ENCODE assay signal across 8 cellular contexts in genomic region chr5:113663879-113664278, GRCh38.
DNase-seq lines count a peak whose midpoint lies in the region; ATAC-seq and TF ChIP-seq lines count a peak whose summit lies in the region.

No MANE protein-coding gene starts in this region.

- peak; percentile 62 for ATAC-seq in HG03469 (IDR thresholded peaks at IDR 0.05; ENCODE audit: unreplicated experiment)
- ATAC-seq in WTC11, result peak; percentile 94
- ATAC-seq in upper lobe of right lung, result no peak
- no peak for ATAC-seq in HG03571 (IDR thresholded peaks at IDR 0.05; ENCODE audit: unreplicated experiment)

- H3K4me1 Mint-ChIP-seq in MCF 10A (ENCODE audit: insufficient read depth, unreplicated experiment) (peaks cover 5% of the 10 kb centered on the region), WTC11 (peaks cover 6% of the 10 kb centered on the region)

- BruUV-seq in MCF 10A (replicated peaks; lab: Mats Ljungman, UMichigan), result no TSS peak

- H3K36me3 Mint-ChIP-seq in MCF 10A (ENCODE audit: insufficient read depth, unreplicated experiment), result peaks cover 7% of the 10 kb centered on the region
- H3K36me3 Mint-ChIP-seq in WTC11, result peaks cover 2% of the 10 kb centered on the region

- H3K27ac ChIP-seq in breast epithelium (no peak overlapping the region), left ventricle myocardium inferior (replicated peaks) (no peak overlapping the region), upper lobe of right lung (no peak overlapping the region), coronary artery (no peak overlapping the region)

- no peak overlapping the region for H3K4me3 Mint-ChIP-seq in MCF 10A (ENCODE audit: unreplicated experiment)
- no peak overlapping the region for H3K4me3 Mint-ChIP-seq in WTC11

- H3K27me3 Mint-ChIP-seq in MCF 10A (ENCODE audit: insufficient read depth, unreplicated experiment), result peaks cover 75% of the 10 kb centered on the region
- H3K27me3 Mint-ChIP-seq in WTC11 (ENCODE audit: low read depth), result no peaks in the 10 kb centered on the region

- H3K36me3 ChIP-seq in breast epithelium (no peaks in the 10 kb centered on the region), left ventricle myocardium inferior (no peaks in the 10 kb centered on the region), upper lobe of right lung (no peaks in the 10 kb centered on the region)

- no peak overlapping the region for H3K27ac Mint-ChIP-seq in MCF 10A (ENCODE audit: low read depth, unreplicated experiment)
- 0 out of 2 replicates have a peak overlapping the region, but pooled peaks have one; percentile 15 for H3K27ac Mint-ChIP-seq in WTC11

- TF ChIP-seq CTCF in MCF 10A (IDR thresholded peaks at IDR 0.05; ENCODE audit: unreplicated experiment) (peak; percentile 31), breast epithelium (IDR thresholded peaks at IDR 0.05) (no peak), WTC11 (IDR thresholded peaks at IDR 0.05) (peak; percentile 30; the same call in 1 of the 2 replicates), left ventricle myocardium inferior (IDR thresholded peaks at IDR 0.05; ENCODE audit: borderline replicate concordance) (peak; percentile 22), upper lobe of right lung (IDR thresholded peaks at IDR 0.05) (peak; percentile 26), coronary artery (IDR thresholded peaks at IDR 0.05) (no peak)

- H3K27me3 ChIP-seq in breast epithelium (no peaks in the 10 kb centered on the region), left ventricle myocardium inferior (ENCODE audit: low read depth) (peaks cover 11% of the 10 kb centered on the region), upper lobe of right lung (no peaks in the 10 kb centered on the region)

- POLR2A ChIA-PET in MCF 10A (lab: Yijun Ruan, JAX), result no interaction called here
- POLR2A ChIA-PET in WTC11 (lab: Charles Lee), result no interaction called here

- H3K9me3 Mint-ChIP-seq in MCF 10A (ENCODE audit: unreplicated experiment), result peaks cover 8% of the 10 kb centered on the region
- peaks cover 16% of the 10 kb centered on the region for H3K9me3 Mint-ChIP-seq in WTC11

- H3K4me1 ChIP-seq in breast epithelium (no peaks in the 10 kb centered on the region), left ventricle myocardium inferior (no peaks in the 10 kb centered on the region), upper lobe of right lung (peaks cover 3% of the 10 kb centered on the region)

- intact Hi-C loops in MCF 10A (cut with micrococcal nuclease) (loop anchor here (1.0 kb wide), 1 partner anchor 52 kb away; no protein-coding TSS in a partner anchor), breast epithelium (cut with DNase I; ENCODE audit: low total_unique reads) (no loop called here), left ventricle myocardium inferior (cut with micrococcal nuclease) (no loop called here), upper lobe of right lung (cut with DNase I) (no loop called here)

- CTCF ChIA-PET in MCF 10A (lab: Yijun Ruan, JAX), result interaction anchor here (0.6 to 2.1 kb wide), 8 partner anchors 16 to 1469 kb away, joined by 3 to 9 read pairs (median 4); no protein-coding TSS in a partner anchor
- CTCF ChIA-PET in WTC11 (lab: Charles Lee), result interaction anchor here (0.6 to 4.4 kb wide), 16 partner anchors 11 to 786 kb away, joined by 3 to 97 read pairs (median 4); no protein-coding TSS in a partner anchor

- TF ChIP-seq POLR2A in breast epithelium (IDR thresholded peaks at IDR 0.05), result no peak

- peak; percentile 79 for DNase-seq in MCF 10A (ENCODE audit: unreplicated experiment)
- DNase-seq in breast epithelium (ENCODE audit: low spot score in 2 of 2), result no peak
- peak; percentile 74 for DNase-seq in WTC11 (ENCODE audit: low spot score)
- DNase-seq in left ventricle myocardium inferior, result peak; percentile 25
- no peak for DNase-seq in upper lobe of right lung
- DNase-seq in coronary artery (ENCODE audit: low spot score), result no peak

- H3K4me3 ChIP-seq in breast epithelium (no peak overlapping the region), left ventricle myocardium inferior (no peak overlapping the region), upper lobe of right lung (no peak overlapping the region), coronary artery (no peak overlapping the region)

- no peaks in the 10 kb centered on the region for H3K9me3 ChIP-seq in breast epithelium
- H3K9me3 ChIP-seq in left ventricle myocardium inferior (replicated peaks), result peaks cover 4% of the 10 kb centered on the region
- H3K9me3 ChIP-seq in upper lobe of right lung, result no peaks in the 10 kb centered on the region

TF ChIP-seq in WTC11, 78 proteins besides CTCF, POLR2A, EP300 and RAD21:
- TF ChIP-seq, protein P1, sequence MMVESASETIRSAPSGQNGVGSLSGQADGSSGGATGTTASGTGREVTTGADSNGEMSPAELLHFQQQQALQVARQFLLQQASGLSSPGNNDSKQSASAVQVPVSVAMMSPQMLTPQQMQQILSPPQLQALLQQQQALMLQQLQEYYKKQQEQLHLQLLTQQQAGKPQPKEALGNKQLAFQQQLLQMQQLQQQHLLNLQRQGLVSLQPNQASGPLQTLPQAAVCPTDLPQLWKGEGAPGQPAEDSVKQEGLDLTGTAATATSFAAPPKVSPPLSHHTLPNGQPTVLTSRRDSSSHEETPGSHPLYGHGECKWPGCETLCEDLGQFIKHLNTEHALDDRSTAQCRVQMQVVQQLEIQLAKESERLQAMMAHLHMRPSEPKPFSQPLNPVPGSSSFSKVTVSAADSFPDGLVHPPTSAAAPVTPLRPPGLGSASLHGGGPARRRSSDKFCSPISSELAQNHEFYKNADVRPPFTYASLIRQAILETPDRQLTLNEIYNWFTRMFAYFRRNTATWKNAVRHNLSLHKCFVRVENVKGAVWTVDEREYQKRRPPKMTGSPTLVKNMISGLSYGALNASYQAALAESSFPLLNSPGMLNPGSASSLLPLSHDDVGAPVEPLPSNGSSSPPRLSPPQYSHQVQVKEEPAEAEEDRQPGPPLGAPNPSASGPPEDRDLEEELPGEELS (CRISPR knock-in tag; IDR thresholded peaks at IDR 0.05), result no peak
- TF ChIP-seq RORB (CRISPR knock-in tag; IDR thresholded peaks at IDR 0.05), result no peak
TF ChIP-seq in WTC11: peak in this region for 0.

Comparison
In these comparisons a context has a peak if more than half of its experiments do, and no peak if none do; other contexts are left out.
1. DNase-seq: peak in MCF 10A (single experiment), WTC11 (single experiment) and left ventricle myocardium inferior (single experiment); none in breast epithelium (0 of 2), upper lobe of right lung (single experiment) and coronary artery (single experiment).
2. CTCF ChIP-seq: peak in MCF 10A (single experiment), WTC11 (single experiment), left ventricle myocardium inferior (single experiment) and upper lobe of right lung (single experiment); none in breast epithelium (0 of 3) and coronary artery (single experiment).
3. ATAC-seq: peak in HG03469 (single experiment) and WTC11 (single experiment); none in upper lobe of right lung (single experiment) and HG03571 (single experiment).